Comparison of ENCODE assay signal across 11 cellular contexts in the genomic region with DNA sequence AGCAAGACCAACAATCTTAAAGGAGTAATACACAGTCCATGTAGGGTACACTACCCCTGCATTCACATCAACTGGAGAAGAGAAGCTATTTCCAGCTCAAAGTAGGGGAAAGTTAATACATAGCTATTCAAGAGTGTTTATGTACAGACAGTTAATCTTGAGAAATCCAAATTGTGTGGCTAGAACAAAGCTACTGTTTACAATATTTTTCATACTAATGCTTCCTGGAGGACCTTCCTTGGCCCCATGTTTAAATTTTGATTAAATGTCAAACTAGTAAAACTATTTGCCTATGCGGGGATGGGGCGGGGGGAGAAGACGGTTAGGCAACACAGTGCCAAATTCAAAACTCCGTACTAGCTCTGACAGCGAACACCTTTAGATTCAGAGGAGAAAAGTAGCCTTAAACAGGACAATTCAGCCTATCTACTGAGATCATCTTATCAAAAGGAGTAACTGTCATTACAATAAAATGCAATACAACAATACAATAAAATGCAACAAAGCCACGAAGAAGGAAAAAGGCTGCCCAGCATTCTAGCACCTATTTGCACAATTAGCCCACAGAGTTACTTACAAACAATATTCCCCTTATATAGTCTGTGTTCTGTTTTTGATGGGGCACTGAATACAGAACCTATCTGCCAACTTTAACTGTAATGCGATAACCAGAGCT. TPM values are rescaled to one million over a fixed set of nuclear protein-coding genes. Genes with fewer than 3 reads are reported as not detected.
DNase-seq lines count a peak whose midpoint lies in the region; ATAC-seq and TF ChIP-seq lines count a peak whose summit lies in the region.
"Had no signal": no experiment of that assay in that cellular context is flagged by ENCODE, and none has a peak within 500 bp of the region (broad histone marks: within the 10 kb centered on the region; RNA-seq: fewer than 3 reads in every experiment).

No MANE protein-coding gene starts in this region.

- H2BK120ac ChIP-seq in IMR-90 (ENCODE audit: low read depth, low read length) = no peak overlapping the region

- H3K9me1 ChIP-seq in IMR-90 (ENCODE audit: insufficient read depth, low read length) = peaks cover 43% of the 10 kb centered on the region

- no peak overlapping the region for H2BK5ac ChIP-seq in IMR-90 (ENCODE audit: low read depth, low read length, poor library complexity, severe bottlenecking)

- H4K5ac ChIP-seq in IMR-90 (ENCODE audit: low read depth, low read length) = no peak overlapping the region

- peak overlapping the region; percentile 18; the same call in 1 of the 2 replicates for H3K23ac ChIP-seq in IMR-90 (ENCODE audit: low read depth, low read length)

- no peak overlapping the region for H2BK20ac ChIP-seq in IMR-90 (ENCODE audit: low read depth, low read length)

- H4K8ac ChIP-seq in IMR-90 (ENCODE audit: low read depth in 2 of 2, low read length in 2 of 2) = no peak overlapping the region

- H3K4me1 ChIP-seq in IMR-90 (ENCODE audit: control insufficient read depth, insufficient read depth, low read length) (peaks cover 26% of the 10 kb centered on the region), hepatocyte (ENCODE audit: insufficient read depth) (peaks cover 35% of the 10 kb centered on the region), esophagus squamous epithelium (peaks cover 58 to 100% (median 89%) of the 10 kb centered on the region in 3 donors), uterus (peaks cover 11 to 15% of the 10 kb centered on the region in 2 donors)

- peak; percentile 57 for ATAC-seq in IMR-90 (ENCODE audit: low read depth)
- ATAC-seq in activated CD8-positive, alpha-beta T cell treated with anti-CD3 and anti-CD28 coated beads for 36 hours = no peak
- no peak for ATAC-seq in stimulated activated effector memory CD8-positive, alpha-beta T cell treated with anti-CD3 and anti-CD28 coated beads, Interleukin-12 subunit alpha, Interleukin-12 subunit beta, amount 100 ng/mL, for 72 hours

- CTCF ChIA-PET in IMR-90 (lab: Yijun Ruan, JAX) = interaction anchor here (0.5 to 0.6 kb wide), 2 partner anchors 10 to 11 kb away, joined by 5 to 6 read pairs; no protein-coding TSS in a partner anchor
- CTCF ChIA-PET in activated CD8-positive, alpha-beta T cell treated with anti-CD3 and anti-CD28 coated beads for 36 hours (lab: Charles Lee) = interaction anchor here (0.7 to 1.2 kb wide), 3 partner anchors 9 to 203 kb away, joined by 3 to 5 read pairs (median 3); no protein-coding TSS in a partner anchor

- no peak overlapping the region for H3K27ac ChIP-seq in IMR-90 (ENCODE audit: insufficient read depth, low read length)
- H3K27ac ChIP-seq in hepatocyte = peak overlapping the region; percentile 18
- H3K27ac ChIP-seq in esophagus squamous epithelium = peak overlapping the region in 2 of 4 donors; percentile 25 to 53
- H3K27ac ChIP-seq in uterus = no peak overlapping the region

- peaks cover 100% of the 10 kb centered on the region for H3K79me2 ChIP-seq in hepatocyte

- H3K9me2 ChIP-seq in hepatocyte (replicated peaks; ENCODE audit: insufficient read depth) = no peaks in the 10 kb centered on the region

- H3K4me2 ChIP-seq in IMR-90 (ENCODE audit: low read depth, low read length) (peak overlapping the region; percentile 62; the same call in 1 of the 2 replicates), hepatocyte (peak overlapping the region; percentile 19)

- H3K27me3 ChIP-seq in IMR-90 (ENCODE audit: control insufficient read depth, insufficient read depth, low read length) = no peaks in the 10 kb centered on the region
- no peaks in the 10 kb centered on the region for H3K27me3 ChIP-seq in hepatocyte
- H3K27me3 ChIP-seq in esophagus squamous epithelium = no peaks in the 10 kb centered on the region
- no peaks in the 10 kb centered on the region for H3K27me3 ChIP-seq in uterus

- H4K91ac ChIP-seq in IMR-90 (ENCODE audit: insufficient read depth, low read depth, low read length) = no peak overlapping the region

- no peak for TF ChIP-seq CTCF in IMR-90 (conservative IDR thresholded peaks at IDR 0.05; ENCODE audit: low read depth, low read length)
- TF ChIP-seq CTCF in activated CD8-positive, alpha-beta T cell treated with anti-CD3 and anti-CD28 coated beads for 36 hours (IDR thresholded peaks at IDR 0.05) = no peak
- no peak for TF ChIP-seq CTCF in hepatocyte (IDR thresholded peaks at IDR 0.05; ENCODE audit: poor library complexity)
- TF ChIP-seq CTCF in esophagus squamous epithelium (IDR thresholded peaks at IDR 0.05) = no peak
- TF ChIP-seq CTCF in uterus (IDR thresholded peaks at IDR 0.05) = no peak

- peak; percentile 61 for DNase-seq in IMR-90
- DNase-seq in activated CD8-positive, alpha-beta T cell treated with anti-CD3 and anti-CD28 coated beads for 36 hours = no peak
- DNase-seq in hepatocyte (ENCODE audit: low spot score) = no peak
- DNase-seq in stimulated activated effector memory CD8-positive, alpha-beta T cell treated with anti-CD3 and anti-CD28 coated beads, Interleukin-12 subunit alpha, Interleukin-12 subunit beta, amount 100 ng/mL, for 72 hours (ENCODE audit: low spot score in 2 of 2) = no peak
- no peak for DNase-seq in esophagus squamous epithelium (lab: John Stamatoyannopoulos, UW)
- DNase-seq in uterus = no peak
- no peak for DNase-seq in activated effector memory CD4-positive, alpha-beta T cell treated with anti-CD3 and anti-CD28 coated beads, Interleukin-2, amount 50 U/mL, for 16 hours
- DNase-seq: aorta; GF-D8; H7; stimulated activated naive CD4-positive, alpha-beta T cell had no signal

- peaks cover 98% of the 10 kb centered on the region for H4K20me1 ChIP-seq in IMR-90 (ENCODE audit: insufficient read depth, low read length)
- H4K20me1 ChIP-seq in hepatocyte (ENCODE audit: insufficient read depth, poor library complexity, severe bottlenecking) = peaks cover 99% of the 10 kb centered on the region

- intact Hi-C loops in IMR-90 (cut with micrococcal nuclease) (no loop called here), esophagus squamous epithelium (cut with DNase I) (no loop called here), uterus (cut with DNase I; ENCODE audit: low total_unique reads) (no loop called here)
- intact Hi-C loops in activated CD8-positive, alpha-beta T cell treated with anti-CD3 and anti-CD28 coated beads for 36 hours (cut with micrococcal nuclease) = no loop called here

- no TSS peak for BruUV-seq in IMR-90 (replicated peaks; lab: Mats Ljungman, UMichigan)

- no peak overlapping the region for H2AK9ac ChIP-seq in IMR-90 (replicated peaks; ENCODE audit: low read depth, low read length, poor library complexity)

- no CpG with 5 or more reads among the region's 7 CpGs for WGBS in IMR-90 (ENCODE audit: extremely low coverage in 2 of 2, insufficient read length in 1 of 2), 2 experiments
- 69% methylated on average over 7 of the region's 7 CpGs for WGBS in hepatocyte (ENCODE audit: low lambda C conversion rate, missing lambda C conversion rate)
- whole genome bisulfite sequencing in esophagus squamous epithelium, 2 donors = 48 to 55% methylated on average over 7 of the region's 7 CpGs

- no peak overlapping the region for H2AFZ ChIP-seq in IMR-90 (replicated peaks; ENCODE audit: low read length, poor library complexity)
- H2AFZ ChIP-seq in hepatocyte = no peak overlapping the region

- TF ChIP-seq POLR2A in IMR-90 (IDR thresholded peaks at IDR 0.05; ENCODE audit: low read depth, low read length) = no peak
- TF ChIP-seq POLR2A in esophagus squamous epithelium (IDR thresholded peaks at IDR 0.05) = no peak
- TF ChIP-seq POLR2A in uterus (IDR thresholded peaks at IDR 0.05) = no peak

- no peak overlapping the region for H3K14ac ChIP-seq in IMR-90 (replicated peaks; ENCODE audit: low read depth, low read length)

- H3K9me3 Mint-ChIP-seq in activated CD8-positive, alpha-beta T cell treated with anti-CD3 and anti-CD28 coated beads for 36 hours = no peaks in the 10 kb centered on the region
- no peaks in the 10 kb centered on the region for H3K9me3 Mint-ChIP-seq in stimulated activated effector memory CD8-positive, alpha-beta T cell treated with anti-CD3 and anti-CD28 coated beads, Interleukin-12 subunit alpha, Interleukin-12 subunit beta, amount 100 ng/mL, for 72 hours

- TF ChIP-seq RAD21 in IMR-90 (IDR thresholded peaks at IDR 0.05; ENCODE audit: low read length) = no peak

- peaks cover 82% of the 10 kb centered on the region for H3K4me1 Mint-ChIP-seq in activated CD8-positive, alpha-beta T cell treated with anti-CD3 and anti-CD28 coated beads for 36 hours (ENCODE audit: low read depth)
- peaks cover 81% of the 10 kb centered on the region for H3K4me1 Mint-ChIP-seq in stimulated activated effector memory CD8-positive, alpha-beta T cell treated with anti-CD3 and anti-CD28 coated beads, Interleukin-12 subunit alpha, Interleukin-12 subunit beta, amount 100 ng/mL, for 72 hours

- dilution Hi-C loops in IMR-90 (cut with HindIII; ENCODE audit: low sequenced_read_pairs, unreplicated experiment) = no loop called here

- no peak overlapping the region for H2AK5ac ChIP-seq in IMR-90 (ENCODE audit: low read depth, low read length)

- peaks cover 16% of the 10 kb centered on the region for H3K36me3 Mint-ChIP-seq in activated CD8-positive, alpha-beta T cell treated with anti-CD3 and anti-CD28 coated beads for 36 hours (ENCODE audit: low read depth)
- H3K36me3 Mint-ChIP-seq in stimulated activated effector memory CD8-positive, alpha-beta T cell treated with anti-CD3 and anti-CD28 coated beads, Interleukin-12 subunit alpha, Interleukin-12 subunit beta, amount 100 ng/mL, for 72 hours = peaks cover 34% of the 10 kb centered on the region

- POLR2A ChIA-PET in IMR-90 (lab: Charles Lee; ENCODE audit: unreplicated experiment) = no interaction called here
- POLR2A ChIA-PET in activated CD8-positive, alpha-beta T cell treated with anti-CD3 and anti-CD28 coated beads for 36 hours (lab: Charles Lee) = interaction anchor here (0.6 to 2.3 kb wide), 10 partner anchors 9 to 392 kb away, joined by 3 to 14 read pairs (median 4); a partner anchor contains a TSS

- H3K9me3 ChIP-seq in IMR-90 (ENCODE audit: control insufficient read depth, insufficient read depth, low read length) (no peaks in the 10 kb centered on the region; the same call in 1 of the 2 replicates), hepatocyte (ENCODE audit: low read depth) (no peaks in the 10 kb centered on the region), esophagus squamous epithelium (no peaks in the 10 kb centered on the region), uterus (no peaks in the 10 kb centered on the region)

- H3K4me3 ChIP-seq in IMR-90 (ENCODE audit: insufficient read depth, low read depth, low read length) (no peak overlapping the region), hepatocyte (no peak overlapping the region), esophagus squamous epithelium (no peak overlapping the region), uterus (no peak overlapping the region)

- H3K79me1 ChIP-seq in IMR-90 (ENCODE audit: low read depth in 1 of 2, low read length in 2 of 2) = peaks cover 6 to 79% of the 10 kb centered on the region in 2 experiments; a peak in 2 of 4 replicates

- H3K36me3 ChIP-seq in IMR-90 (ENCODE audit: control insufficient read depth, insufficient read depth, low read length) (no peaks in the 10 kb centered on the region), hepatocyte (replicated peaks; ENCODE audit: insufficient read depth, low read depth) (no peaks in the 10 kb centered on the region), esophagus squamous epithelium (no peaks in the 10 kb centered on the region), uterus (no peaks in the 10 kb centered on the region)

- peak overlapping the region; percentile 5 for H3K4me3 Mint-ChIP-seq in activated CD8-positive, alpha-beta T cell treated with anti-CD3 and anti-CD28 coated beads for 36 hours
- peak overlapping the region; percentile 34 for H3K4me3 Mint-ChIP-seq in stimulated activated effector memory CD8-positive, alpha-beta T cell treated with anti-CD3 and anti-CD28 coated beads, Interleukin-12 subunit alpha, Interleukin-12 subunit beta, amount 100 ng/mL, for 72 hours

- H3K18ac ChIP-seq in IMR-90 (ENCODE audit: low read depth, low read length) = no peak overlapping the region

- no peak overlapping the region for H3K9ac ChIP-seq in IMR-90 (ENCODE audit: low read depth, low read length)

- no peaks in the 10 kb centered on the region for H3K27me3 Mint-ChIP-seq in activated CD8-positive, alpha-beta T cell treated with anti-CD3 and anti-CD28 coated beads for 36 hours

- no peak overlapping the region for H3K56ac ChIP-seq in IMR-90 (ENCODE audit: extremely low read depth, insufficient read depth, low read length)

- H2BK15ac ChIP-seq in IMR-90 (ENCODE audit: low read depth, low read length) = no peak overlapping the region

- in situ Hi-C loops in IMR-90 (cut with MboI; ENCODE audit: low sequenced_read_pairs) = no loop called here

- no peak overlapping the region for H3K4ac ChIP-seq in IMR-90 (ENCODE audit: low read depth, low read length)

- H3K27ac Mint-ChIP-seq in activated CD8-positive, alpha-beta T cell treated with anti-CD3 and anti-CD28 coated beads for 36 hours = peak overlapping the region; percentile 72
- peak overlapping the region; percentile 63 for H3K27ac Mint-ChIP-seq in stimulated activated effector memory CD8-positive, alpha-beta T cell treated with anti-CD3 and anti-CD28 coated beads, Interleukin-12 subunit alpha, Interleukin-12 subunit beta, amount 100 ng/mL, for 72 hours

RNA-seq across cellular contexts. Expression of a gene that starts 29.1 kb away (rescaled TPM):
- 7.0 and 7.2 TPM in 2 replicates for total RNA-seq in IMR-90 (2012; rRNA removed)
- polyA plus RNA-seq in IMR-90 (2012; rRNA removed) = 19.9 and 21.1 TPM in 2 replicates
- 9.0 and 15.0 TPM in 2 replicates for polyA plus RNA-seq in IMR-90 (2012; cell fraction: cytosol; rRNA removed)
- 29.5 and 41.2 TPM in 2 replicates for polyA plus RNA-seq in IMR-90 (2012; cell fraction: nucleus; rRNA removed; ENCODE audit: low replicate concordance)
- total RNA-seq in activated CD8-positive, alpha-beta T cell treated with anti-CD3 and anti-CD28 coated beads for 36 hours = 10 to 100 TPM; 94.3 to 99.6 TPM
- total RNA-seq in hepatocyte = 18.0 and 18.1 TPM in 2 replicates
- polyA plus RNA-seq in hepatocyte = 88.4 and 109 TPM in 2 replicates
- total RNA-seq in esophagus squamous epithelium = 10 to 100 TPM in 3 of 4 donors, 1 to 10 TPM in 1; 7.7 to 38.2 (median 31.3) TPM
- total RNA-seq in uterus = 100 to 1,000 TPM in 1 of 4 donors, 10 to 100 TPM in 2, 1 to 10 TPM in 1; 5.6 to 156 (median 16.6) TPM
